8 cellular contexts compared by ENCODE assay signal in the genomic region with DNA sequence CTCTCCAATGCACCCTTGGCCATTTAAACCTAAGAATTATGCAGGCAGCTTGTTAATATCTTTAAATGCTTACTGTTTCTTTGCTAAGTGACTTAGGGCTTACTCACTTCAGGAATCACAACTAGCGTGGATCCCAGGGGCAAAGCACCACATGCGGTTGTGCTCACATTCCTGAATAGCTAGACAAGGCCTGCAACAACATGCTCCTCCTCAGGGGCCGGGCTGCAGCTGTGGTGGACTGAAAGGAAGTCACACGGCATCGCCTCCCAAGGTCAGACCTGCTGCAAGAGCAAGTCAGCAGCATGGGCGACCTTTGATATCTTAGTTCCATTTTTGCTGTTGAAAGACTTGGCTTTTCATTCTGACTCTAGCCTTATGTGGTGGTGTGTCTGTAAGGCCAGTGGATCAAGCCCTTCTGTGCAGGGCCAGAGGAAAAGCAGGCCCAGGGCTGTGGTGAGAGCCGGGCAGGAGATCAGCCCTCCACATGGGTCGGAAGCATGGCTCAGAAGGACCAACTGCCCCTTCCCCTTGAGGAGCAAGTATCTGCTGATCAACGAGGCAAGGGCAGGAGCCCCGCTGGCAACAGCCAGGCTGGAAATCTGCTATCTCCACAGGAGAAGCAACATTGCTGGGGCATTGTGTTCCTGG.
DNase-seq lines count a peak whose midpoint lies in the region; ATAC-seq and TF ChIP-seq lines count a peak whose summit lies in the region.

No MANE protein-coding gene starts in this region.

- DNase-seq in fibroblast of mammary gland (ENCODE audit: low read depth), result peak; percentile 64
- DNase-seq in osteoblast (ENCODE audit: insufficient read length, low spot score, missing footprints), result peak; percentile 80
- DNase-seq in NCI-H748 (lab: John Stamatoyannopoulos, UW; ENCODE audit: unreplicated experiment), result no peak
- DNase-seq in mesenteric fat pad (ENCODE audit: low spot score), result no peak

- H3K79me2 ChIP-seq in OCI-LY3 (ENCODE audit: low read length) (no peaks in the 10 kb centered on the region), osteoblast (ENCODE audit: insufficient read depth, low read length) (no peaks in the 10 kb centered on the region)

- H3K9ac ChIP-seq in OCI-LY3 (ENCODE audit: low read length), result no peak overlapping the region

- H3K9me3 ChIP-seq in OCI-LY3 (ENCODE audit: insufficient read depth, low read length) (no peaks in the 10 kb centered on the region), osteoblast (ENCODE audit: low read depth, low read length) (no peaks in the 10 kb centered on the region)

- H3K4me1 Mint-ChIP-seq in stimulated activated memory B cell treated with anti-CD40 and anti-IgM and Interleukin-4, amounts not matched to agents 10 μg/mL and 1 μg/mL and 100 μg/mL, for 72 hours, result no peaks in the 10 kb centered on the region

- H2AFZ ChIP-seq in OCI-LY3 (ENCODE audit: low read depth, low read length), result no peak overlapping the region
- no peak overlapping the region for H2AFZ ChIP-seq in osteoblast (ENCODE audit: low read length)

- H3K27ac Mint-ChIP-seq in stimulated activated memory B cell treated with anti-CD40 and anti-IgM and Interleukin-4, amounts not matched to agents 10 μg/mL and 1 μg/mL and 100 μg/mL, for 72 hours, result no peak overlapping the region

- H3K36me3 Mint-ChIP-seq in stimulated activated memory B cell treated with anti-CD40 and anti-IgM and Interleukin-4, amounts not matched to agents 10 μg/mL and 1 μg/mL and 100 μg/mL, for 72 hours, result no peaks in the 10 kb centered on the region

- no peaks in the 10 kb centered on the region for H3K4me1 ChIP-seq in OCI-LY3 (ENCODE audit: low read length)
- H3K4me1 ChIP-seq in osteoblast (ENCODE audit: insufficient read depth, low read length), result no peaks in the 10 kb centered on the region

- H3K27ac ChIP-seq in OCI-LY3 (ENCODE audit: low read length), result no peak overlapping the region
- H3K27ac ChIP-seq in osteoblast (ENCODE audit: low read depth, low read length), result no peak overlapping the region

- H4K20me1 ChIP-seq in OCI-LY3 (ENCODE audit: insufficient read depth, low read length), result no peaks in the 10 kb centered on the region
- no peaks in the 10 kb centered on the region for H4K20me1 ChIP-seq in osteoblast (ENCODE audit: insufficient read depth, low read length)

- H3K36me3 ChIP-seq in OCI-LY3 (replicated peaks; ENCODE audit: low read depth, low read length) (no peaks in the 10 kb centered on the region), osteoblast (ENCODE audit: insufficient read depth, low read length) (no peaks in the 10 kb centered on the region)

- peaks cover 10% of the 10 kb centered on the region for H3K9me3 Mint-ChIP-seq in stimulated activated memory B cell treated with anti-CD40 and anti-IgM and Interleukin-4, amounts not matched to agents 10 μg/mL and 1 μg/mL and 100 μg/mL, for 72 hours

- TF ChIP-seq CTCF in OCI-LY3 (IDR thresholded peaks at IDR 0.05; ENCODE audit: low read depth, low read length) (no peak), fibroblast of mammary gland (conservative IDR thresholded peaks at IDR 0.05; ENCODE audit: control insufficient read depth, insufficient read depth, low read depth, low read length) (no peak), osteoblast (IDR thresholded peaks at IDR 0.05; ENCODE audit: extremely low read depth, low read depth, low read length) (no peak)

- no peaks in the 10 kb centered on the region for H3K27me3 Mint-ChIP-seq in stimulated activated memory B cell treated with anti-CD40 and anti-IgM and Interleukin-4, amounts not matched to agents 10 μg/mL and 1 μg/mL and 100 μg/mL, for 72 hours

- H3K4me2 ChIP-seq in OCI-LY3 (ENCODE audit: low read length) (peak overlapping the region; percentile 7; the same call in 1 of the 2 replicates), osteoblast (ENCODE audit: insufficient read depth, low read length) (no peak overlapping the region)

- peak; percentile 63 for ATAC-seq in GM18870 (IDR thresholded peaks at IDR 0.05; ENCODE audit: unreplicated experiment)
- no peak for ATAC-seq in stimulated activated memory B cell treated with anti-CD40 and anti-IgM and Interleukin-4, amounts not matched to agents 10 μg/mL and 1 μg/mL and 100 μg/mL, for 72 hours
- ATAC-seq in HG03135 (IDR thresholded peaks at IDR 0.05; ENCODE audit: unreplicated experiment), result no peak

- H3K4me3 Mint-ChIP-seq in stimulated activated memory B cell treated with anti-CD40 and anti-IgM and Interleukin-4, amounts not matched to agents 10 μg/mL and 1 μg/mL and 100 μg/mL, for 72 hours, result no peak overlapping the region

- H3K4me3 ChIP-seq in OCI-LY3 (ENCODE audit: low read length), result no peak overlapping the region
- no peak overlapping the region for H3K4me3 ChIP-seq in fibroblast of mammary gland (ENCODE audit: control insufficient read depth, low read depth, low read length)
- H3K4me3 ChIP-seq in osteoblast (ENCODE audit: insufficient read depth, low read length), result no peak overlapping the region

- no peaks in the 10 kb centered on the region for H3K27me3 ChIP-seq in OCI-LY3 (ENCODE audit: low read depth, low read length)
- no peaks in the 10 kb centered on the region for H3K27me3 ChIP-seq in osteoblast (ENCODE audit: insufficient read depth, low read length)

Comparison
In these comparisons a context has a peak if more than half of its experiments do, and no peak if none do; other contexts are left out.
1. DNase-seq: peak in fibroblast of mammary gland (single experiment) and osteoblast (single experiment); none in NCI-H748 (single experiment) and mesenteric fat pad (single experiment).